ENCODE assay signal across 13 cellular contexts in genomic region chr2:147030966-147031760, GRCh38.
DNase-seq lines count a peak whose midpoint lies in the region; ATAC-seq and TF ChIP-seq lines count a peak whose summit lies in the region.
"Had no signal": no experiment of that assay in that cellular context is flagged by ENCODE, and none has a peak within 500 bp of the region (broad histone marks: within the 10 kb centered on the region; RNA-seq: fewer than 3 reads in every experiment).

No MANE protein-coding gene starts in this region.

- no peaks in the 10 kb centered on the region for H3K27me3 Mint-ChIP-seq in mesothelial cell of epicardium (ENCODE audit: low read depth)

- no peak overlapping the region for H3K4me3 Mint-ChIP-seq in mesothelial cell of epicardium
- H3K4me3 Mint-ChIP-seq: WTC11 had no signal

- no peak for TF ChIP-seq EP300 in sigmoid colon (IDR thresholded peaks at IDR 0.05)

- peaks cover 34% of the 10 kb centered on the region for H3K4me1 Mint-ChIP-seq in mesothelial cell of epicardium

- peak overlapping the region in 1 of 4 donors; percentile 56 for H3K27ac ChIP-seq in sigmoid colon
- H3K27ac ChIP-seq: vagina had no signal

- H3K4me1 ChIP-seq in sigmoid colon = peaks cover 0 to 7% (median 3%) of the 10 kb centered on the region in 4 donors
- H3K4me1 ChIP-seq: HAP-1 had no signal

- ATAC-seq in GM21529 (IDR thresholded peaks at IDR 0.05; ENCODE audit: unreplicated experiment) = no peak
- ATAC-seq in HG03342 (IDR thresholded peaks at IDR 0.05; ENCODE audit: unreplicated experiment) = no peak
- ATAC-seq: WTC11 had no signal

- 20 to 63% methylated on average over 6 of the region's 6 CpGs for WGBS in sigmoid colon, 2 donors

- no peaks in the 10 kb centered on the region for H3K36me3 Mint-ChIP-seq in mesothelial cell of epicardium
- H3K36me3 Mint-ChIP-seq: WTC11 had no signal

- H3K36me3 ChIP-seq in sigmoid colon = no peaks in the 10 kb centered on the region
- H3K36me3 ChIP-seq: HAP-1, vagina had no signal

- H3K4me3 ChIP-seq in epithelial cell of proximal tubule (ENCODE audit: low read depth, low read length) = no peak overlapping the region
- no peak overlapping the region for H3K4me3 ChIP-seq in sigmoid colon
- H3K4me3 ChIP-seq: HAP-1, vagina had no signal

- intact Hi-C loops in sigmoid colon (cut with DNase I) = no loop called here

- H3K27ac Mint-ChIP-seq in mesothelial cell of epicardium = peak overlapping the region; percentile 22
- H3K27ac Mint-ChIP-seq: WTC11 had no signal

- no peak for TF ChIP-seq CTCF in epithelial cell of proximal tubule (conservative IDR thresholded peaks at IDR 0.05; ENCODE audit: low read depth, low read length)
- TF ChIP-seq CTCF in mesothelial cell of epicardium (IDR thresholded peaks at IDR 0.05; ENCODE audit: unreplicated experiment) = no peak
- TF ChIP-seq CTCF in sigmoid colon (IDR thresholded peaks at IDR 0.05) = no peak

- no peaks in the 10 kb centered on the region for H3K27me3 ChIP-seq in sigmoid colon
- H3K27me3 ChIP-seq: vagina had no signal

- peak; percentile 10 for DNase-seq in AG20443 (ENCODE audit: low spot score)
- peak; percentile 50 for DNase-seq in M059J (ENCODE audit: low read depth)
- DNase-seq in epithelial cell of proximal tubule (ENCODE audit: low read depth) = peak; percentile 64
- DNase-seq in mesothelial cell of epicardium (ENCODE audit: low spot score in 2 of 2, unreplicated experiment in 2 of 2) = no peak
- DNase-seq in sigmoid colon = no peak
- DNase-seq in NOMO-1 (lab: John Stamatoyannopoulos, UW; ENCODE audit: unreplicated experiment in 2 of 2) = no peak
- DNase-seq: activated CD8-positive, alpha-beta memory T cell treated with anti-CD3 and anti-CD28 coated beads, Interleukin-2, amount 50 U/mL, for 4 hours; effector memory CD4-positive, alpha-beta T cell had no signal

- TF ChIP-seq POLR2A in sigmoid colon (IDR thresholded peaks at IDR 0.05) = no peak

- no peaks in the 10 kb centered on the region for H3K9me3 ChIP-seq in sigmoid colon
- H3K9me3 ChIP-seq: HAP-1, vagina had no signal

- H3K9me3 Mint-ChIP-seq in mesothelial cell of epicardium = peaks cover 6% of the 10 kb centered on the region

Comparison
In these comparisons a context has a peak if more than half of its experiments do, and no peak if none do; other contexts are left out.
1. DNase-seq: peak in AG20443 (single experiment), M059J (single experiment) and epithelial cell of proximal tubule (single experiment); none in mesothelial cell of epicardium (0 of 2), sigmoid colon (single experiment) and NOMO-1 (0 of 2).